ENCODE assay signal across 16 cellular contexts in genomic region chrX:120795301-120795700, GRCh38.
"Had no signal": no experiment of that assay in that cellular context is flagged by ENCODE, and none has a peak within 500 bp of the region (broad histone marks: within the 10 kb centered on the region; RNA-seq: fewer than 3 reads in every experiment).

No MANE protein-coding gene starts in this region.

- H3K4me3 Mint-ChIP-seq: activated CD4-positive, alpha-beta T cell treated with anti-CD3 and anti-CD28 coated beads, Interleukin-2, amount 10 ng/mL, durations not matched to agents 7 days and 5 days; activated naive CD8-positive, alpha-beta T cell treated with anti-CD3 and anti-CD28 coated beads, Interleukin-2, amount 10 ng/mL, durations not matched to agents 7 days and 5 days; natural killer cell treated with Interleukin-12 subunit alpha and Interleukin-12 subunit beta and Interleukin-15 and Interleukin-18, amount 100 ng/mL, for 72 hours had no signal

- H3K9me3 ChIP-seq: ascending aorta, suprapubic skin, upper lobe of right lung had no signal

- H3K27me3 ChIP-seq: ascending aorta, suprapubic skin, upper lobe of right lung had no signal

- H3K4me1 ChIP-seq: upper lobe of right lung had no signal

- H3K27me3 Mint-ChIP-seq: activated CD4-positive, alpha-beta T cell treated with anti-CD3 and anti-CD28 coated beads, Interleukin-2, amount 10 ng/mL, durations not matched to agents 7 days and 5 days; activated naive CD8-positive, alpha-beta T cell treated with anti-CD3 and anti-CD28 coated beads, Interleukin-2, amount 10 ng/mL, durations not matched to agents 7 days and 5 days had no signal

- H3K9me3 Mint-ChIP-seq: activated CD4-positive, alpha-beta T cell treated with anti-CD3 and anti-CD28 coated beads, Interleukin-2, amount 10 ng/mL, durations not matched to agents 7 days and 5 days; activated naive CD8-positive, alpha-beta T cell treated with anti-CD3 and anti-CD28 coated beads, Interleukin-2, amount 10 ng/mL, durations not matched to agents 7 days and 5 days; natural killer cell treated with Interleukin-12 subunit alpha and Interleukin-12 subunit beta and Interleukin-15 and Interleukin-18, amount 100 ng/mL, for 72 hours had no signal

- H3K27ac Mint-ChIP-seq: activated naive CD8-positive, alpha-beta T cell treated with anti-CD3 and anti-CD28 coated beads, Interleukin-2, amount 10 ng/mL, durations not matched to agents 7 days and 5 days; natural killer cell treated with Interleukin-12 subunit alpha and Interleukin-12 subunit beta and Interleukin-15 and Interleukin-18, amount 100 ng/mL, for 72 hours had no signal

- DNase-seq: activated CD4-positive, alpha-beta T cell treated with anti-CD3 and anti-CD28 coated beads, Interleukin-2, amount 10 ng/mL, durations not matched to agents 7 days and 5 days; activated CD8-positive, alpha-beta memory T cell treated with anti-CD3 and anti-CD28 coated beads for 24 hours; activated naive CD4-positive, alpha-beta T cell; activated naive CD8-positive, alpha-beta T cell treated with anti-CD3 and anti-CD28 coated beads, Interleukin-2, amount 10 ng/mL, durations not matched to agents 7 days and 5 days; central memory CD4-positive, alpha-beta T cell; effector CD4-positive, alpha-beta T cell; hypothalamus; left ventricle myocardium superior; stimulated activated CD4-positive, alpha-beta T cell treated with anti-CD3 and anti-CD28 coated beads, Interleukin-4, amount 100 ng/mL, for 1 hour; stimulated activated naive CD4-positive, alpha-beta T cell treated with Interleukin-2 at 50 U/mL for 16 hours; upper lobe of right lung had no signal

- H3K36me3 Mint-ChIP-seq: activated naive CD8-positive, alpha-beta T cell treated with anti-CD3 and anti-CD28 coated beads, Interleukin-2, amount 10 ng/mL, durations not matched to agents 7 days and 5 days; natural killer cell treated with Interleukin-12 subunit alpha and Interleukin-12 subunit beta and Interleukin-15 and Interleukin-18, amount 100 ng/mL, for 72 hours had no signal

- H3K27ac ChIP-seq: ascending aorta, SK-N-MC, suprapubic skin, upper lobe of right lung had no signal

- H3K36me3 ChIP-seq: ascending aorta, suprapubic skin, upper lobe of right lung had no signal

- H3K4me3 ChIP-seq: ascending aorta, coronary artery, SK-N-MC, suprapubic skin, upper lobe of right lung had no signal
